8 cellular contexts compared by ENCODE assay signal in the genomic region with DNA sequence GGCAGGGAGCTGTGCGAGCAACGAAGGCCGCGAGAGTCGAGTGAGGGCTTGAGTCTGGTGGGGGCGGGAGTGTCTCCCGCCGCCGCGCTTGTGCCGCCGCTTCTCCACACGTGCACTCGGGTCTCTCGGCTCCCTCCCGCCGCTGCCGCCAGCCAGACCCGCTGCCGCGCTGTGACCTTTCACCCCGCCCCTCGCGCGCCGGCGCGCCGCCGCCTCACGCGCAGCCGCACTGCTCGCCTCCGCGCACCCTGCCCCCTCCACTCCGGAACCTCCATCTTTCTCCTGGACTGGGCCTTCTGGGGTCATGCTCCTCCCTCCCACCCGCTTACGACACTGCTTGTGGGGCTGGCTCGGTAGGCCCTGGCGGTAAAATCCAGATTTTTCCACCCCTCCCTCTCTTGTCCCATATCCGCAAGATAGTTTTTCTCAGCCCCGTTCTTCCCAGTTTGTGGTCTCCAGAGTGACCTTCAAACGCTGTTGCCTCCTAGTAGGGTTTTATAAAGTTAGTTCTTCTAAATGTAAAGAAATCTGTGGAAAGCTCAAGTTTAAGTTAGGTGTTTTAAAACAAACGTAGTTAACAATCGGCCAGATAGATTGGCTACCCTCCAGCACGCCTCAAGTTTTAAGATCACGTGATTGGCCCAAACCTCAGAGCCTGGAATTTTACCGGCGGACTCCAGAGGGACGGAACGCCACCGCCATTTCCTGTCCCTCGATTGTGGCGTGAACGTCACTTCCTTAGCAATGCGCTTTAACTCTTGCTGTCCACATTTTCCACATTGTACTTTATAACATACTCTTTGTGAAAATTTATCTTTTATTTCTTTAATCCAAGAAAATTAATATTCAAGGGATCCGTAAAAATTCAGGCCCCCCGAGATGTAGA. TPM values are rescaled to one million over a fixed set of nuclear protein-coding genes. Genes with fewer than 3 reads are reported as not detected.
A peak's percentile ranks its signal among the peaks of the same experiment; 100 is the strongest.
DNase-seq lines count a peak whose midpoint lies in the region; ATAC-seq and TF ChIP-seq lines count a peak whose summit lies in the region.

A gene (minus strand): TSS at position 181 of the 886 bp plus-strand sequence. CDS start 300 bp downstream, outside the sequence.

- intact Hi-C loops in T-helper 2 cell treated with Interferon-gamma antibody and Interleukin-4, amounts not matched to agents 100 ng/mL and 5 ng/mL, for 36 hours (cut with micrococcal nuclease), result loop anchor here (1.0 to 10.0 kb wide), 11 partner anchors 36 to 1184 kb away; a partner anchor contains a TSS
- intact Hi-C loops in left ventricle myocardium superior (cut with micrococcal nuclease), result no loop called here
- intact Hi-C loops in prostate gland (cut with DNase I), result loop anchor here (2.0 to 10.0 kb wide), 4 partner anchors 50 to 1401 kb away; a partner anchor contains a TSS

- WGBS in prostate gland, result under 1% methylated on average over 59 of the region's 59 CpGs
- WGBS in urinary bladder, result under 1% methylated on average over 59 of the region's 59 CpGs

- H3K4me3 ChIP-seq in prostate gland (peak within 1 kb of the TSS; percentile 85 to 93), urinary bladder (ENCODE audit: low read depth, low read length) (peak within 1 kb of the TSS; percentile 57)

- TF ChIP-seq CTCF in GM13976 (IDR thresholded peaks at IDR 0.05; ENCODE audit: borderline replicate concordance, control extremely low read depth, extremely low read depth, insufficient read depth, missing control alignments) (no peak), prostate gland (IDR thresholded peaks at IDR 0.05) (peak in 1 of 4 experiments; percentile 36)

- H3K4me1 ChIP-seq in prostate gland (replicated peaks) (no peaks in the 10 kb centered on the region), urinary bladder (ENCODE audit: insufficient read depth) (no peaks in the 10 kb centered on the region)

- H3K27ac ChIP-seq in prostate gland (peak within 1 kb of the TSS; percentile 99), urinary bladder (ENCODE audit: low read depth) (peak within 1 kb of the TSS; percentile 91)

- TF ChIP-seq POLR2A in prostate gland (IDR thresholded peaks at IDR 0.05), result peak; percentile 85

- ATAC-seq in HG02885 (IDR thresholded peaks at IDR 0.05; ENCODE audit: poor library complexity, unreplicated experiment) (peak; percentile 52), left ventricle myocardium superior (peak; percentile 95)

- H3K27me3 ChIP-seq in prostate gland (replicated peaks; ENCODE audit: insufficient read depth), result no peaks in the 10 kb centered on the region

- DNase-seq in GM13976 (ENCODE audit: low spot score), result peak; percentile 92
- peak; percentile 62 for DNase-seq in NCI-H187 treated with DMSO at 0.1 percent for 48 hours (lab: John Stamatoyannopoulos, UW)
- peak; percentile 67 to 96 (median 90) for DNase-seq in anterior cingulate cortex (lab: John Stamatoyannopoulos, UW)
- DNase-seq in left ventricle myocardium superior, result peak; percentile 96
- peak; percentile 93 for DNase-seq in prostate gland (ENCODE audit: low spot score)

- in situ Hi-C loops in GM13976 (cut with MboI; ENCODE audit: low sequenced_read_pairs, unreplicated experiment), result no loop called here

- H3K36me3 ChIP-seq in prostate gland, result no peaks in the 10 kb centered on the region
- no peaks in the 10 kb centered on the region for H3K36me3 ChIP-seq in urinary bladder (ENCODE audit: insufficient read depth)

- H3K9me3 ChIP-seq in prostate gland, result no peaks in the 10 kb centered on the region

RNA-seq across cellular contexts. Expression of the gene that starts here (rescaled TPM):
- 118 and 120 TPM in 2 replicates for total RNA-seq in T-helper 2 cell treated with Interferon-gamma antibody and Interleukin-4, amounts not matched to agents 100 ng/mL and 5 ng/mL, for 36 hours
- 79.5 TPM for total RNA-seq in left ventricle myocardium superior
- total RNA-seq in prostate gland, result 100 to 1,000 TPM; 111 to 118 TPM
- 108 TPM for total RNA-seq in urinary bladder
- 81.9 TPM for polyA plus RNA-seq in urinary bladder

Comparison
In these comparisons a context has a peak if more than half of its experiments do, and no peak if none do; other contexts are left out.
1. Peak in every context shown above with its lines: DNase-seq, ATAC-seq, H3K4me3 ChIP-seq and H3K27ac ChIP-seq.